In genomic region chr3:171883257-171883892, GRCh38 we compare ENCODE assay signal across 1 cellular context.
TF ChIP-seq lines count a peak whose summit lies in the region.

No MANE protein-coding gene starts in this region.

TF ChIP-seq in HepG2, 621 proteins besides CTCF, POLR2A, EP300 and RAD21 (continues in another document):
- TF ChIP-seq ASH2L (IDR thresholded peaks at IDR 0.05; ENCODE audit: insufficient read length, low read depth, low read length) (peak; percentile 93), HNF1A (IDR thresholded peaks at IDR 0.05; ENCODE audit: low read depth) (peak; percentile 98), HNF1A (CRISPR knock-in tag; IDR thresholded peaks at IDR 0.05; ENCODE audit: borderline replicate concordance) (peak; percentile 97), SMARCE1 (IDR thresholded peaks at IDR 0.05; ENCODE audit: borderline replicate concordance) (0 out of 2 replicates have a peak, but pooled peaks have one; percentile 28), ZNF878 (CRISPR knock-in tag; IDR thresholded peaks at IDR 0.05) (peak; percentile 37; the same call in 1 of the 2 replicates), ZNF784 (CRISPR knock-in tag; IDR thresholded peaks at IDR 0.05; ENCODE audit: borderline replicate concordance) (no peak), CREM (IDR thresholded peaks at IDR 0.05) (peak; percentile 92), CREM (CRISPR knock-in tag; IDR thresholded peaks at IDR 0.05) (no peak), ZBTB7A (CRISPR knock-in tag; IDR thresholded peaks at IDR 0.05) (0 out of 2 replicates have a peak, but pooled peaks have one; percentile 52), SKIL (CRISPR knock-in tag; IDR thresholded peaks at IDR 0.05; ENCODE audit: borderline replicate concordance) (no peak), ZNF121 (CRISPR knock-in tag; IDR thresholded peaks at IDR 0.05) (peak; percentile 20; the same call in 1 of the 2 replicates), ZSCAN20 (CRISPR knock-in tag; IDR thresholded peaks at IDR 0.05; ENCODE audit: borderline replicate concordance) (no peak), PAXIP1 (CRISPR knock-in tag; conservative IDR thresholded peaks at IDR 0.05) (peak; percentile 89), ISL2 (CRISPR knock-in tag; IDR thresholded peaks at IDR 0.05) (peak; percentile 98), RERE (CRISPR knock-in tag; IDR thresholded peaks at IDR 0.05; ENCODE audit: low read depth) (peak; percentile 78), STAG1 (CRISPR knock-in tag; IDR thresholded peaks at IDR 0.05) (peak; percentile 20; the same call in 1 of the 2 replicates), ZNF331 (CRISPR knock-in tag; IDR thresholded peaks at IDR 0.05) (peak; percentile 26), ARHGAP35 (CRISPR knock-in tag; IDR thresholded peaks at IDR 0.05; ENCODE audit: borderline replicate concordance) (no peak), ZNF792 (CRISPR knock-in tag; IDR thresholded peaks at IDR 0.05) (peak; percentile 45; the same call in 1 of the 2 replicates), HDAC2 (CRISPR knock-in tag; IDR thresholded peaks at IDR 0.05) (peak; percentile 86), ZNF598 (CRISPR knock-in tag; IDR thresholded peaks at IDR 0.05; ENCODE audit: borderline replicate concordance) (no peak), ZNF34 (CRISPR knock-in tag; IDR thresholded peaks at IDR 0.05; ENCODE audit: borderline replicate concordance) (no peak), HMG20B (CRISPR knock-in tag; conservative IDR thresholded peaks at IDR 0.05) (peak; percentile 70; the same call in 1 of the 2 replicates), TBX2 (CRISPR knock-in tag; IDR thresholded peaks at IDR 0.05; ENCODE audit: borderline replicate concordance) (peak; percentile 62; the same call in 1 of the 2 replicates), ZXDC (CRISPR knock-in tag; IDR thresholded peaks at IDR 0.05) (no peak), ZMAT5 (CRISPR knock-in tag; IDR thresholded peaks at IDR 0.05; ENCODE audit: borderline replicate concordance, low read depth) (no peak), GABPA (IDR thresholded peaks at IDR 0.05; ENCODE audit: low read depth, low read length) (no peak), GABPA (CRISPR knock-in tag; IDR thresholded peaks at IDR 0.05; ENCODE audit: low read depth) (peak; percentile 25; the same call in 1 of the 2 replicates), ARID2 (CRISPR knock-in tag; IDR thresholded peaks at IDR 0.05; ENCODE audit: borderline replicate concordance) (peak; percentile 77; the same call in 1 of the 2 replicates), POGZ (CRISPR knock-in tag; IDR thresholded peaks at IDR 0.05) (peak; percentile 47; the same call in 1 of the 2 replicates), ZNF136 (CRISPR knock-in tag; IDR thresholded peaks at IDR 0.05; ENCODE audit: low read depth) (no peak; the same call in 1 of the 2 replicates), CREB1 (IDR thresholded peaks at IDR 0.05) (no peak), CREB1 (CRISPR knock-in tag; IDR thresholded peaks at IDR 0.05) (peak; percentile 69), NFKBIZ (CRISPR knock-in tag; IDR thresholded peaks at IDR 0.05) (0 out of 2 replicates have a peak, but pooled peaks have one; percentile 35), ELF1 (CRISPR knock-in tag; IDR thresholded peaks at IDR 0.05) (peak; percentile 40; the same call in 1 of the 2 replicates), NR2F6 (IDR thresholded peaks at IDR 0.05) (peak; percentile 86), NR2F6 (CRISPR knock-in tag; IDR thresholded peaks at IDR 0.05) (peak; percentile 68)
